Comparison of ENCODE assay signal across 18 cellular contexts in the genomic region with DNA sequence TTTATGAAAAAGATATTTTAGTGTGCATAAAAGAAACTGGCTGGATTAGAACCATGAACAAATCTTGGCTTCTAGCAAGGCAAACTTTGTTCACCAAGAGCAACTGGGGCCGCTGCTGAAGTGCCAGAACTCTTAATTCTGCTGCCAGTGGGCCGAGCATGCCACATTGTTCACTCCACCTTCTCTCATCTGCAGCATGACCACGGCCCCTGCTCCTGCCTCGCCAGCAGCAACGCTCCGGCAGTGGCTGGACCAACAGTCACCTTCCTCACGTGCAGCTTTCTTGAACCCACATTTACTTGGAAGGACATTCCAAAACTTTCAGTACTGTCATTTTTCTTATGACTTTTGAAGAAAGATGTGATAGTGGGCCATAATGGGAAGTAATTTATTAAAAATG.
DNase-seq lines count a peak whose midpoint lies in the region; ATAC-seq and TF ChIP-seq lines count a peak whose summit lies in the region.
"Had no signal": no experiment of that assay in that cellular context is flagged by ENCODE, and none has a peak within 500 bp of the region (broad histone marks: within the 10 kb centered on the region; RNA-seq: fewer than 3 reads in every experiment).

No MANE protein-coding gene starts in this region.

- dilution Hi-C loops in IMR-90 (cut with HindIII; ENCODE audit: low sequenced_read_pairs, unreplicated experiment) = no loop called here

- H3K9ac ChIP-seq in IMR-90 (ENCODE audit: low read depth, low read length) = no peak overlapping the region
- H3K9ac ChIP-seq: BLaER1 treated with 17β-estradiol and CSF1 and Interleukin-3, amounts not matched to agents 10 nM and 100 nM had no signal

- H2BK120ac ChIP-seq in IMR-90 (ENCODE audit: low read depth, low read length) = peak overlapping the region; percentile 12; the same call in 1 of the 2 replicates

- in situ Hi-C loops in IMR-90 (cut with MboI; ENCODE audit: low sequenced_read_pairs) = no loop called here

- H4K8ac ChIP-seq in IMR-90 (ENCODE audit: low read depth in 2 of 2, low read length in 2 of 2) = no peak overlapping the region

- H4K20me1 ChIP-seq in IMR-90 (ENCODE audit: insufficient read depth, low read length) = no peaks in the 10 kb centered on the region
- H4K20me1 ChIP-seq: BLaER1 treated with 17β-estradiol and CSF1 and Interleukin-3, amounts not matched to agents 10 nM and 100 nM had no signal

- H3K4me1 Mint-ChIP-seq in T-helper 17 cell = no peaks in the 10 kb centered on the region
- peaks cover 30% of the 10 kb centered on the region for H3K4me1 Mint-ChIP-seq in nephron
- no peaks in the 10 kb centered on the region for H3K4me1 Mint-ChIP-seq in effector memory CD8-positive, alpha-beta T cell (ENCODE audit: low read depth in 2 of 2)
- H3K4me1 Mint-ChIP-seq: B cell, IgD-negative memory B cell had no signal

- TF ChIP-seq RAD21 in IMR-90 (IDR thresholded peaks at IDR 0.05; ENCODE audit: low read length) = no peak

- POLR2A ChIA-PET in IMR-90 (lab: Charles Lee; ENCODE audit: unreplicated experiment) = no interaction called here

- H3K79me1 ChIP-seq in IMR-90 (ENCODE audit: low read depth in 1 of 2, low read length in 2 of 2) = no peaks in the 10 kb centered on the region

- H3K36me3 Mint-ChIP-seq in T-helper 17 cell (ENCODE audit: low read depth) (no peaks in the 10 kb centered on the region), nephron (ENCODE audit: low read depth) (no peaks in the 10 kb centered on the region)
- no peaks in the 10 kb centered on the region for H3K36me3 Mint-ChIP-seq in effector memory CD8-positive, alpha-beta T cell (ENCODE audit: insufficient read depth)
- H3K36me3 Mint-ChIP-seq: CD8-positive, alpha-beta T cell; IgD-negative memory B cell had no signal

- H3K27me3 ChIP-seq in IMR-90 (ENCODE audit: control insufficient read depth, insufficient read depth, low read length) (no peaks in the 10 kb centered on the region), vagina (no peaks in the 10 kb centered on the region)
- H3K27me3 ChIP-seq: BLaER1 treated with 17β-estradiol and CSF1 and Interleukin-3, amounts not matched to agents 10 nM and 100 nM had no signal

- H2AFZ ChIP-seq in IMR-90 (replicated peaks; ENCODE audit: low read length, poor library complexity) = no peak overlapping the region

- H3K9me3 Mint-ChIP-seq in nephron = no peaks in the 10 kb centered on the region
- H3K9me3 Mint-ChIP-seq in effector memory CD8-positive, alpha-beta T cell = peaks cover 0 to 4% of the 10 kb centered on the region in 2 donors
- H3K9me3 Mint-ChIP-seq: CD8-positive, alpha-beta T cell had no signal

- H3K4me2 ChIP-seq in IMR-90 (ENCODE audit: low read depth, low read length) = no peak overlapping the region
- H3K4me2 ChIP-seq: BLaER1 treated with 17β-estradiol and CSF1 and Interleukin-3, amounts not matched to agents 10 nM and 100 nM had no signal

- H3K9me1 ChIP-seq in IMR-90 (ENCODE audit: insufficient read depth, low read length) = no peaks in the 10 kb centered on the region; the same call in 1 of the 2 replicates

- no peak overlapping the region for H3K14ac ChIP-seq in IMR-90 (replicated peaks; ENCODE audit: low read depth, low read length)

- no peak overlapping the region; the same call in 1 of the 2 replicates for H3K4ac ChIP-seq in IMR-90 (ENCODE audit: low read depth, low read length)

- TF ChIP-seq POLR2A in IMR-90 (IDR thresholded peaks at IDR 0.05; ENCODE audit: low read depth, low read length) (no peak), vagina (IDR thresholded peaks at IDR 0.05) (no peak)

- no peaks in the 10 kb centered on the region for H3K9me3 ChIP-seq in IMR-90 (ENCODE audit: control insufficient read depth, insufficient read depth, low read length)
- no peaks in the 10 kb centered on the region for H3K9me3 ChIP-seq in T-helper 17 cell (ENCODE audit: control insufficient read depth, low read length, poor library complexity, severe bottlenecking)
- no peaks in the 10 kb centered on the region for H3K9me3 ChIP-seq in vagina
- H3K9me3 ChIP-seq: HAP-1 had no signal

- no peak overlapping the region for H2BK15ac ChIP-seq in IMR-90 (ENCODE audit: low read depth, low read length)

- BruUV-seq in IMR-90 (replicated peaks; lab: Mats Ljungman, UMichigan) = no TSS peak

- no peak overlapping the region; the same call in 1 of the 2 replicates for H4K91ac ChIP-seq in IMR-90 (ENCODE audit: insufficient read depth, low read depth, low read length)

- H3K27ac Mint-ChIP-seq in T-helper 17 cell = no peak overlapping the region
- peak overlapping the region; percentile 43 to 70 (median 61) for H3K27ac Mint-ChIP-seq in nephron
- no peak overlapping the region for H3K27ac Mint-ChIP-seq in effector memory CD8-positive, alpha-beta T cell
- H3K27ac Mint-ChIP-seq: B cell; CD8-positive, alpha-beta T cell; IgD-negative memory B cell had no signal

- no peak overlapping the region for H3K23ac ChIP-seq in IMR-90 (ENCODE audit: low read depth, low read length)

- H3K36me3 ChIP-seq in IMR-90 (ENCODE audit: control insufficient read depth, insufficient read depth, low read length) = no peaks in the 10 kb centered on the region
- no peaks in the 10 kb centered on the region for H3K36me3 ChIP-seq in vagina
- H3K36me3 ChIP-seq: BLaER1 treated with 17β-estradiol and CSF1 and Interleukin-3, amounts not matched to agents 10 nM and 100 nM; HAP-1 had no signal

- no peak for ATAC-seq in IMR-90 (ENCODE audit: low read depth)
- ATAC-seq in T-helper 17 cell = no peak
- ATAC-seq in effector memory CD8-positive, alpha-beta T cell (replicated peaks) = no peak
- ATAC-seq in GM19023 (IDR thresholded peaks at IDR 0.05; ENCODE audit: unreplicated experiment) = no peak
- ATAC-seq: CD8-positive, alpha-beta T cell; GM12878 had no signal

- CTCF ChIA-PET in IMR-90 (lab: Yijun Ruan, JAX) = no interaction called here

- H3K4me1 ChIP-seq in IMR-90 (ENCODE audit: control insufficient read depth, insufficient read depth, low read length) (peaks cover 11% of the 10 kb centered on the region), vagina (peaks cover 17% of the 10 kb centered on the region)
- H3K4me1 ChIP-seq: HAP-1 had no signal

- H2BK20ac ChIP-seq in IMR-90 (ENCODE audit: low read depth, low read length) = no peak overlapping the region

- H2AK5ac ChIP-seq in IMR-90 (ENCODE audit: low read depth, low read length) = no peak overlapping the region

- H3K56ac ChIP-seq in IMR-90 (ENCODE audit: extremely low read depth, insufficient read depth, low read length) = no peak overlapping the region

- intact Hi-C loops in IMR-90 (cut with micrococcal nuclease) = no loop called here
- intact Hi-C loops in vagina (cut with DNase I) = no loop called here

- WGBS in IMR-90 (ENCODE audit: extremely low coverage in 2 of 2, insufficient read length in 1 of 2), 2 experiments = no CpG with 5 or more reads among the region's 7 CpGs

- DNase-seq in IMR-90 = no peak
- DNase-seq in T-helper 17 cell = no peak
- DNase-seq in vagina (ENCODE audit: extremely low spot score in 2 of 2) = no peak
- no peak for DNase-seq in effector memory CD8-positive, alpha-beta T cell
- no peak for DNase-seq in NCI-H1694 (lab: John Stamatoyannopoulos, UW)
- DNase-seq: Calu3; CD8-positive, alpha-beta T cell; DMS 273 treated with DMSO at 0.1 percent for 48 hours; DMS53; DND-41; EL had no signal

- H3K27ac ChIP-seq in IMR-90 (ENCODE audit: insufficient read depth, low read length) (peak overlapping the region; percentile 5; the same call in 1 of the 2 replicates), vagina (peak overlapping the region; percentile 37)
- H3K27ac ChIP-seq: BLaER1 treated with 17β-estradiol and CSF1 and Interleukin-3, amounts not matched to agents 10 nM and 100 nM had no signal

- TF ChIP-seq CTCF in IMR-90 (conservative IDR thresholded peaks at IDR 0.05; ENCODE audit: low read depth, low read length) (no peak), nephron (IDR thresholded peaks at IDR 0.05; ENCODE audit: unreplicated experiment in 3 of 3) (no peak), vagina (IDR thresholded peaks at IDR 0.05) (no peak)

- H3K4me3 Mint-ChIP-seq in T-helper 17 cell (peak overlapping the region; percentile 26), nephron (no peak overlapping the region)
- no peak overlapping the region for H3K4me3 Mint-ChIP-seq in effector memory CD8-positive, alpha-beta T cell
- H3K4me3 Mint-ChIP-seq: B cell; CD8-positive, alpha-beta T cell; IgD-negative memory B cell had no signal

- H3K4me3 ChIP-seq in IMR-90 (ENCODE audit: insufficient read depth, low read depth, low read length) (no peak overlapping the region), vagina (no peak overlapping the region)
- H3K4me3 ChIP-seq: BLaER1 treated with 17β-estradiol and CSF1 and Interleukin-3, amounts not matched to agents 10 nM and 100 nM; GM12878; HAP-1 had no signal

- H3K27me3 Mint-ChIP-seq in T-helper 17 cell (peaks cover 13% of the 10 kb centered on the region), nephron (ENCODE audit: low read depth) (no peaks in the 10 kb centered on the region)
- H3K27me3 Mint-ChIP-seq in effector memory CD8-positive, alpha-beta T cell = no peaks in the 10 kb centered on the region
- H3K27me3 Mint-ChIP-seq: IgD-negative memory B cell had no signal

- H2AK9ac ChIP-seq in IMR-90 (replicated peaks; ENCODE audit: low read depth, low read length, poor library complexity) = no peak overlapping the region

- no peak overlapping the region; the same call in 1 of the 2 replicates for H4K5ac ChIP-seq in IMR-90 (ENCODE audit: low read depth, low read length)

- peak overlapping the region; percentile 27; the same call in 1 of the 2 replicates for H3K18ac ChIP-seq in IMR-90 (ENCODE audit: low read depth, low read length)

- H2BK5ac ChIP-seq in IMR-90 (ENCODE audit: low read depth, low read length, poor library complexity, severe bottlenecking) = no peak overlapping the region

TF ChIP-seq in IMR-90, 13 proteins besides CTCF, POLR2A, EP300 and RAD21 (continues in another document):
- no peak for TF ChIP-seq MAFK (IDR thresholded peaks at IDR 0.05; ENCODE audit: low read depth, low read length)
- no peak for TF ChIP-seq MXI1 (IDR thresholded peaks at IDR 0.05; ENCODE audit: borderline replicate concordance, low read depth, low read length)
- TF ChIP-seq, protein P1, sequence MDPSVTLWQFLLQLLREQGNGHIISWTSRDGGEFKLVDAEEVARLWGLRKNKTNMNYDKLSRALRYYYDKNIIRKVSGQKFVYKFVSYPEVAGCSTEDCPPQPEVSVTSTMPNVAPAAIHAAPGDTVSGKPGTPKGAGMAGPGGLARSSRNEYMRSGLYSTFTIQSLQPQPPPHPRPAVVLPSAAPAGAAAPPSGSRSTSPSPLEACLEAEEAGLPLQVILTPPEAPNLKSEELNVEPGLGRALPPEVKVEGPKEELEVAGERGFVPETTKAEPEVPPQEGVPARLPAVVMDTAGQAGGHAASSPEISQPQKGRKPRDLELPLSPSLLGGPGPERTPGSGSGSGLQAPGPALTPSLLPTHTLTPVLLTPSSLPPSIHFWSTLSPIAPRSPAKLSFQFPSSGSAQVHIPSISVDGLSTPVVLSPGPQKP (IDR thresholded peaks at IDR 0.05; ENCODE audit: borderline replicate concordance, low read depth, low read length) = no peak
- TF ChIP-seq MAZ (IDR thresholded peaks at IDR 0.05; ENCODE audit: borderline replicate concordance, low read depth, low read length) = no peak
- TF ChIP-seq RFX5 (IDR thresholded peaks at IDR 0.05; ENCODE audit: low read depth, low read length) = no peak
- TF ChIP-seq NFE2L2 (IDR thresholded peaks at IDR 0.05; ENCODE audit: low read depth, low read length) = no peak

Comparison
In these comparisons a context has a peak if more than half of its experiments do, and no peak if none do; other contexts are left out.
1. H3K27ac Mint-ChIP-seq: peak in nephron (3 of 3); none in T-helper 17 cell (single experiment) and effector memory CD8-positive, alpha-beta T cell (0 of 2).